In the genomic region with DNA sequence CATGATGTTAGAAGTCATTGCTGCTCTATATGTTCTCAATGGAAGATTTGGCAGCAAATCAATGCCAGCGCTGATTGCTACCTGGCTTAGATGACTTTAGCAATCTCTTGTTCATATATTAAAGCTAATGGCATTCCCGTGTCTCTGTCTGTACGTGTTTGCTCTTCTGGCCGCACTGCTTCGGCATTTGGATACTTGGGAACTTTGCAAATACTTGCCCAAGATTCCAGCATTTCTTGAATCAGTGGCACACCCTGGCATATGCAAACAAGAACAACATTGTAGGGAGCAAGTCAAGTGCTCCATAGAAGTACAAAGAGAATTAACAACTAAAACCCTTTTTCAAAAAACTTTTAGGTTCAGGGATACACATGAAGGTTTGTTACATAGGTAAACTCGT, we compare ENCODE assay signal across 22 cellular contexts.
"Had no signal": no experiment of that assay in that cellular context is flagged by ENCODE, and none has a peak within 500 bp of the region (broad histone marks: within the 10 kb centered on the region; RNA-seq: fewer than 3 reads in every experiment).

No MANE protein-coding gene starts in this region.

- H3K36me3 ChIP-seq: MG63 had no signal

- DNase-seq: activated B cell treated with CpG ODN at 0.5 μM for 24 hours; activated CD4-positive, alpha-beta memory T cell treated with anti-CD3 and anti-CD28 coated beads, Interleukin-2, amount 10 ng/mL, durations not matched to agents 7 days and 5 days; activated CD4-positive, alpha-beta T cell treated with anti-CD3 and anti-CD28 coated beads, Interleukin-2, amount 50 U/mL, for 1 hour; activated gamma-delta T cell; activated naive CD4-positive, alpha-beta T cell treated with anti-CD3 and anti-CD28 coated beads for 36 hours; activated T-cell treated with anti-CD3 and anti-CD28 coated beads for 4 hours; activated T-cell treated with anti-CD3 and anti-CD28 coated beads, Interleukin-2, amount 50 U/mL, for 48 hours; amygdala; MG63; NCI-H1092 treated with DMSO at 0.1 percent for 48 hours; NCI-H1436 treated with DMSO at 0.1 percent for 48 hours; NCI-H187; NCI-H2081; NCI-H510A treated with DMSO at 0.1 percent for 48 hours; NCI-H69; NK-92 treated with Interleukin-12 subunit alpha and Interleukin-12 subunit beta, amount 100 ng/mL, for 24 hours; T-cell; T-helper 2 cell; T1000 had no signal

- H3K9ac ChIP-seq: KMS-11 had no signal

- H3K4me3 ChIP-seq: MG63, SK-N-MC had no signal

- H3K4me2 ChIP-seq: KMS-11 had no signal

- H3K9me3 ChIP-seq: MG63 had no signal

- H3K27ac ChIP-seq: KMS-11, SK-N-MC had no signal

- H3K27me3 ChIP-seq: MG63 had no signal

- ATAC-seq: activated T-helper 17 cell treated with anti-CD3 and anti-CD28 coated beads, Interleukin-2, amount 50 U/mL, for 72 hours; T-cell had no signal
